Comparison of ENCODE assay signal across 8 cellular contexts in genomic region chr2:6017887-6018286, GRCh38.
"Had no signal": no experiment of that assay in that cellular context is flagged by ENCODE, and none has a peak within 500 bp of the region (broad histone marks: within the 10 kb centered on the region; RNA-seq: fewer than 3 reads in every experiment).

No MANE protein-coding gene starts in this region.

- H3K4me3 ChIP-seq: GM12878 had no signal

- DNase-seq: GDM1, GF-D8 had no signal

- FAIRE-seq: G401.6, GM12878, GM12891, GM12892, GM18507, GM19239 had no signal

- ATAC-seq: GM12878 had no signal
